28 cellular contexts compared by ENCODE assay signal in genomic region chr18:36401462-36401861, GRCh38.
"Had no signal": no experiment of that assay in that cellular context is flagged by ENCODE, and none has a peak within 500 bp of the region (broad histone marks: within the 10 kb centered on the region; RNA-seq: fewer than 3 reads in every experiment).

No MANE protein-coding gene starts in this region.

- H3K27ac ChIP-seq: brain microvascular endothelial cell, coronary artery, dorsolateral prefrontal cortex, epithelial cell of prostate, foreskin keratinocyte, gastrocnemius medialis, WERI-Rb-1 had no signal

- H3K36me3 ChIP-seq: brain microvascular endothelial cell, gastrocnemius medialis, WERI-Rb-1 had no signal

- H3K9me3 ChIP-seq: gastrocnemius medialis had no signal

- H3K27me3 ChIP-seq: brain microvascular endothelial cell, dorsolateral prefrontal cortex, foreskin keratinocyte, gastrocnemius medialis had no signal

- DNase-seq: activated B cell treated with CpG ODN at 0.5 μM for 24 hours; activated CD4-positive, alpha-beta T cell treated with anti-CD3 and anti-CD28 coated beads for 48 hours; activated CD4-positive, alpha-beta T cell treated with anti-CD3 and anti-CD28 coated beads, Interleukin-2, amount 50 U/mL, for 1 hour; activated CD4-positive, alpha-beta T cell treated with anti-CD3 and anti-CD28 coated beads, Interleukin-2, amount 50 U/mL, for 48 hours; activated CD8-positive, alpha-beta memory T cell treated with anti-CD3 and anti-CD28 coated beads for 24 hours; activated CD8-positive, alpha-beta T cell treated with anti-CD3 and anti-CD28 coated beads for 36 hours; activated effector memory CD4-positive, alpha-beta T cell treated with Interleukin-2 at 50 U/mL for 16 hours; activated gamma-delta T cell treated with Interleukin-2 at 50 U/mL for 16 hours; activated naive CD4-positive, alpha-beta T cell treated with anti-CD3 and anti-CD28 coated beads, Interleukin-2, amount 50 U/mL, for 16 hours; activated naive CD4-positive, alpha-beta T cell treated with Interleukin-2 at 50 U/mL for 16 hours; activated T-cell treated with anti-CD3 and anti-CD28 coated beads, Interleukin-2, amount 50 U/mL, for 4 hours; amniotic stem cell; anterior cingulate cortex; brain microvascular endothelial cell; dorsolateral prefrontal cortex; effector memory CD8-positive, alpha-beta T cell; foreskin keratinocyte; gastrocnemius medialis; head of caudate nucleus; T-helper 1 cell; T-helper 17 cell; T1000; WERI-Rb-1 had no signal

- H3K4me3 ChIP-seq: coronary artery, dorsolateral prefrontal cortex, gastrocnemius medialis had no signal

- FAIRE-seq: astrocyte had no signal

- ATAC-seq: activated CD4-positive, CD25-positive, alpha-beta regulatory T cell treated with anti-CD3 and anti-CD28 coated beads, Interleukin-2, amount 50 U/mL, for 24 hours; activated CD8-positive, alpha-beta T cell treated with anti-CD3 and anti-CD28 coated beads for 36 hours; activated T-cell treated with anti-CD3 and anti-CD28 coated beads, Interleukin-2, amount 50 U/mL, for 4 hours; activated T-helper 17 cell treated with anti-CD3 and anti-CD28 coated beads, Interleukin-2, amount 50 U/mL, for 72 hours; effector memory CD8-positive, alpha-beta T cell; foreskin keratinocyte; gastrocnemius medialis; T-helper 17 cell had no signal
